In the genomic region with DNA sequence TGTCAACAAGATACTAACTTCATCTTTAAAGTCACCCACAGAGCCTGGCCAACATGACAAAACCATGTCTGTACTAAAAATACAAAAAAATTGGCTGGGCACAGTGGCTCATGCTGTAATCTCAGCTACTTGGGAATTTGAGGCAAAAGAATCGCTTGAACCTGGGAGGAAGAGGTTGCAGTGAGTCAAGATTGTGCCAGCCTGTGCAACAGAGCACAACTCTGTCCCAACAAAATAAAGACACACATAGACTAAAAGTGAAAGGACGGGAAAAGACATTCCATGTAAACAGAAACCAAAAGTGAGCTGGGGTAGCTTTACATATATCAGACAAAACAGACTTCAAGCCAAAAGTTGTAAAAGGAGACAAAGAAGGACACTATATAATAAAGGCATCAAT, we compare ENCODE assay signal across 1 cellular context.
TF ChIP-seq lines count a peak whose summit lies in the region.

No MANE protein-coding gene starts in this region.

TF ChIP-seq in WTC11, 78 proteins besides CTCF, POLR2A, EP300 and RAD21 (continued from another document):
- TF ChIP-seq, protein P1, sequence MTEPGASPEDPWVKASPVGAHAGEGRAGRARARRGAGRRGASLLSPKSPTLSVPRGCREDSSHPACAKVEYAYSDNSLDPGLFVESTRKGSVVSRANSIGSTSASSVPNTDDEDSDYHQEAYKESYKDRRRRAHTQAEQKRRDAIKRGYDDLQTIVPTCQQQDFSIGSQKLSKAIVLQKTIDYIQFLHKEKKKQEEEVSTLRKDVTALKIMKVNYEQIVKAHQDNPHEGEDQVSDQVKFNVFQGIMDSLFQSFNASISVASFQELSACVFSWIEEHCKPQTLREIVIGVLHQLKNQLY (CRISPR knock-in tag; IDR thresholded peaks at IDR 0.05): no peak
- TF ChIP-seq SMAD3 (CRISPR knock-in tag; IDR thresholded peaks at IDR 0.05; ENCODE audit: borderline replicate concordance) (no peak), ETV6 (CRISPR knock-in tag; IDR thresholded peaks at IDR 0.05) (no peak), PRRX2 (CRISPR knock-in tag; IDR thresholded peaks at IDR 0.05) (no peak)
- TF ChIP-seq, protein P2, sequence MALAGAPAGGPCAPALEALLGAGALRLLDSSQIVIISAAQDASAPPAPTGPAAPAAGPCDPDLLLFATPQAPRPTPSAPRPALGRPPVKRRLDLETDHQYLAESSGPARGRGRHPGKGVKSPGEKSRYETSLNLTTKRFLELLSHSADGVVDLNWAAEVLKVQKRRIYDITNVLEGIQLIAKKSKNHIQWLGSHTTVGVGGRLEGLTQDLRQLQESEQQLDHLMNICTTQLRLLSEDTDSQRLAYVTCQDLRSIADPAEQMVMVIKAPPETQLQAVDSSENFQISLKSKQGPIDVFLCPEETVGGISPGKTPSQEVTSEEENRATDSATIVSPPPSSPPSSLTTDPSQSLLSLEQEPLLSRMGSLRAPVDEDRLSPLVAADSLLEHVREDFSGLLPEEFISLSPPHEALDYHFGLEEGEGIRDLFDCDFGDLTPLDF (CRISPR knock-in tag; IDR thresholded peaks at IDR 0.05): no peak
- TF ChIP-seq, protein P3, sequence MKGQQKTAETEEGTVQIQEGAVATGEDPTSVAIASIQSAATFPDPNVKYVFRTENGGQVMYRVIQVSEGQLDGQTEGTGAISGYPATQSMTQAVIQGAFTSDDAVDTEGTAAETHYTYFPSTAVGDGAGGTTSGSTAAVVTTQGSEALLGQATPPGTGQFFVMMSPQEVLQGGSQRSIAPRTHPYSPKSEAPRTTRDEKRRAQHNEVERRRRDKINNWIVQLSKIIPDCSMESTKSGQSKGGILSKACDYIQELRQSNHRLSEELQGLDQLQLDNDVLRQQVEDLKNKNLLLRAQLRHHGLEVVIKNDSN (CRISPR knock-in tag; IDR thresholded peaks at IDR 0.05): no peak
TF ChIP-seq in WTC11: peak in this region for 0.
